10 cellular contexts compared by ENCODE assay signal in genomic region chr2:96374211-96374951, GRCh38. TPM values are rescaled to one million over a fixed set of nuclear protein-coding genes. Genes with fewer than 3 reads are reported as not detected.
DNase-seq lines count a peak whose midpoint lies in the region; ATAC-seq, FAIRE-seq and TF ChIP-seq lines count a peak whose summit lies in the region.
"Had no signal": no experiment of that assay in that cellular context is flagged by ENCODE, and none has a peak within 500 bp of the region (broad histone marks: within the 10 kb centered on the region; RNA-seq: fewer than 3 reads in every experiment).

No MANE protein-coding gene starts in this region.

- TF ChIP-seq POLR2A in GM12892 (IDR thresholded peaks at IDR 0.05; ENCODE audit: low read depth, low read length) (no peak), gastrocnemius medialis (IDR thresholded peaks at IDR 0.05) (no peak)

- no peaks in the 10 kb centered on the region for H3K9me3 ChIP-seq in gastrocnemius medialis

- no peak overlapping the region for H3K4me3 Mint-ChIP-seq in activated CD4-positive, alpha-beta memory T cell treated with anti-CD3 and anti-CD28 coated beads, Interleukin-2, amount 10 ng/mL, durations not matched to agents 7 days and 5 days
- H3K4me3 Mint-ChIP-seq: activated naive CD8-positive, alpha-beta T cell treated with anti-CD3 and anti-CD28 coated beads, Interleukin-2, amount 50 U/mL, for 24 hours had no signal

- DNase-seq in NCI-H1048 (lab: John Stamatoyannopoulos, UW), result peak; percentile 69
- peak; percentile 60 for DNase-seq in NCI-H774 (lab: John Stamatoyannopoulos, UW)
- DNase-seq in fibroblast of gingiva (ENCODE audit: low read depth), result peak; percentile 20
- DNase-seq in smooth muscle cell of the brain vasculature (ENCODE audit: low read depth, low spot score), result peak; percentile 17
- DNase-seq in GM12892 (ENCODE audit: insufficient read length), result no peak
- no peak for DNase-seq in activated CD4-positive, alpha-beta memory T cell treated with anti-CD3 and anti-CD28 coated beads, Interleukin-2, amount 10 ng/mL, durations not matched to agents 7 days and 5 days
- DNase-seq in activated CD8-positive, alpha-beta memory T cell treated with anti-CD3 and anti-CD28 coated beads for 24 hours, result no peak
- no peak for DNase-seq in gastrocnemius medialis
- DNase-seq: activated naive CD8-positive, alpha-beta T cell treated with anti-CD3 and anti-CD28 coated beads, Interleukin-2, amount 50 U/mL, for 24 hours had no signal

- TF ChIP-seq CTCF in gastrocnemius medialis (IDR thresholded peaks at IDR 0.05 in 4 of 5, conservative IDR thresholded peaks at IDR 0.05 in 1 of 5), result no peak

- intact Hi-C loops in gastrocnemius medialis (cut with DNase I; ENCODE audit: low total_unique reads), result no loop called here

- in situ Hi-C loops in gastrocnemius medialis (cut with MboI; ENCODE audit: low sequenced_read_pairs in 4 of 4), result no loop called here

- H3K4me3 ChIP-seq in gastrocnemius medialis, result no peak overlapping the region
- H3K4me3 ChIP-seq: tibial nerve had no signal

- H3K36me3 Mint-ChIP-seq in activated CD4-positive, alpha-beta memory T cell treated with anti-CD3 and anti-CD28 coated beads, Interleukin-2, amount 10 ng/mL, durations not matched to agents 7 days and 5 days (ENCODE audit: low read depth), result peaks cover 71% of the 10 kb centered on the region

- peaks cover 13% of the 10 kb centered on the region for H3K9me3 Mint-ChIP-seq in activated CD4-positive, alpha-beta memory T cell treated with anti-CD3 and anti-CD28 coated beads, Interleukin-2, amount 10 ng/mL, durations not matched to agents 7 days and 5 days

- POLR2A ChIA-PET in activated CD4-positive, alpha-beta memory T cell treated with anti-CD3 and anti-CD28 coated beads, Interleukin-2, amount 10 ng/mL, durations not matched to agents 7 days and 5 days (lab: Charles Lee), result interaction anchor here (1.0 kb wide), 1 partner anchor 53 kb away, joined by 3 read pairs; no protein-coding TSS in a partner anchor

- CTCF ChIA-PET in activated CD4-positive, alpha-beta memory T cell treated with anti-CD3 and anti-CD28 coated beads, Interleukin-2, amount 10 ng/mL, durations not matched to agents 7 days and 5 days (lab: Charles Lee), result no interaction called here

- no peaks in the 10 kb centered on the region for H3K4me1 Mint-ChIP-seq in activated CD4-positive, alpha-beta memory T cell treated with anti-CD3 and anti-CD28 coated beads, Interleukin-2, amount 10 ng/mL, durations not matched to agents 7 days and 5 days
- H3K4me1 Mint-ChIP-seq: activated naive CD8-positive, alpha-beta T cell treated with anti-CD3 and anti-CD28 coated beads, Interleukin-2, amount 50 U/mL, for 24 hours had no signal

- no peaks in the 10 kb centered on the region for H3K27me3 Mint-ChIP-seq in activated CD4-positive, alpha-beta memory T cell treated with anti-CD3 and anti-CD28 coated beads, Interleukin-2, amount 10 ng/mL, durations not matched to agents 7 days and 5 days
- H3K27me3 Mint-ChIP-seq: activated naive CD8-positive, alpha-beta T cell treated with anti-CD3 and anti-CD28 coated beads, Interleukin-2, amount 50 U/mL, for 24 hours had no signal

- no peaks in the 10 kb centered on the region for H3K36me3 ChIP-seq in gastrocnemius medialis
- H3K36me3 ChIP-seq: tibial nerve had no signal

- no peaks in the 10 kb centered on the region for H3K4me1 ChIP-seq in gastrocnemius medialis

- H3K27ac ChIP-seq in gastrocnemius medialis, result no peak overlapping the region
- H3K27ac ChIP-seq: tibial nerve had no signal

- H3K27ac Mint-ChIP-seq in activated CD4-positive, alpha-beta memory T cell treated with anti-CD3 and anti-CD28 coated beads, Interleukin-2, amount 10 ng/mL, durations not matched to agents 7 days and 5 days, result no peak overlapping the region
- H3K27ac Mint-ChIP-seq: activated naive CD8-positive, alpha-beta T cell treated with anti-CD3 and anti-CD28 coated beads, Interleukin-2, amount 50 U/mL, for 24 hours had no signal

- FAIRE-seq in GM12892 (lab: Jason Lieb, UNC), result no peak

- H3K27me3 ChIP-seq in gastrocnemius medialis, result no peaks in the 10 kb centered on the region
- H3K27me3 ChIP-seq: tibial nerve had no signal

- no peak for ATAC-seq in gastrocnemius medialis
- ATAC-seq: activated naive CD8-positive, alpha-beta T cell treated with anti-CD3 and anti-CD28 coated beads, Interleukin-2, amount 50 U/mL, for 24 hours had no signal

RNA-seq across cellular contexts. Expression of gene NCAPH, which starts 38.8 kb away (rescaled TPM):
- 29.0 TPM for polyA plus RNA-seq in GM12892 (2012; ENCODE audit: missing spikeins)
- total RNA-seq in activated CD4-positive, alpha-beta memory T cell treated with anti-CD3 and anti-CD28 coated beads, Interleukin-2, amount 10 ng/mL, durations not matched to agents 7 days and 5 days, result 10 to 100 TPM; 79.6 to 89.4 TPM
- total RNA-seq in gastrocnemius medialis, result 1 to 10 TPM in 1 of 4 donors, under 1 TPM in 3; 0.38 to 2.1 (median 0.54) TPM

RNA-seq across cellular contexts. Expression of gene ITPRIPL1, which starts 49.3 kb away (rescaled TPM):
- 11.7 TPM for polyA plus RNA-seq in GM12892 (2012; ENCODE audit: missing spikeins)
- 10 to 100 TPM; 43.7 to 46.3 TPM for total RNA-seq in activated CD4-positive, alpha-beta memory T cell treated with anti-CD3 and anti-CD28 coated beads, Interleukin-2, amount 10 ng/mL, durations not matched to agents 7 days and 5 days
- 1 to 10 TPM in 1 of 4 donors, under 1 TPM in 2, not detected in 1; 0.75 to 2.1 (median 0.82) TPM for total RNA-seq in gastrocnemius medialis

Comparison
In these comparisons a context has a peak if more than half of its experiments do, and no peak if none do; other contexts are left out.
1. DNase-seq: peak in NCI-H1048 (single experiment), NCI-H774 (single experiment), fibroblast of gingiva (single experiment) and smooth muscle cell of the brain vasculature (single experiment); none in GM12892 (single experiment), activated CD4-positive, alpha-beta memory T cell treated with anti-CD3 and anti-CD28 coated beads, Interleukin-2, amount 10 ng/mL, durations not matched to agents 7 days and 5 days (single experiment), activated CD8-positive, alpha-beta memory T cell treated with anti-CD3 and anti-CD28 coated beads for 24 hours (single experiment) and gastrocnemius medialis (0 of 2).
2. RNA of gene NCAPH, which starts 38.8 kb away (total RNA-seq): 79.6 to 89.4 TPM in activated CD4-positive, alpha-beta memory T cell treated with anti-CD3 and anti-CD28 coated beads, Interleukin-2, amount 10 ng/mL, durations not matched to agents 7 days and 5 days; 0.38 to 2.1 TPM in gastrocnemius medialis; every median in the first group is over 10 times any median in the second.
3. RNA of gene ITPRIPL1, which starts 49.3 kb away (total RNA-seq): 43.7 to 46.3 TPM in activated CD4-positive, alpha-beta memory T cell treated with anti-CD3 and anti-CD28 coated beads, Interleukin-2, amount 10 ng/mL, durations not matched to agents 7 days and 5 days; 0.75 to 2.1 TPM in gastrocnemius medialis; every median in the first group is over 10 times any median in the second.